In genomic region chr3:25817107-25817506, GRCh38 we compare ENCODE assay signal across 16 cellular contexts. TPM values are rescaled to one million over a fixed set of nuclear protein-coding genes. Genes with fewer than 3 reads are reported as not detected.
DNase-seq lines count a peak whose midpoint lies in the region; ATAC-seq and TF ChIP-seq lines count a peak whose summit lies in the region.
"Had no signal": no experiment of that assay in that cellular context is flagged by ENCODE, and none has a peak within 500 bp of the region (broad histone marks: within the 10 kb centered on the region; RNA-seq: fewer than 3 reads in every experiment).

No MANE protein-coding gene starts in this region.

- ATAC-seq in GM18858 (IDR thresholded peaks at IDR 0.05; ENCODE audit: unreplicated experiment) (peak; percentile 51), GM21367 (IDR thresholded peaks at IDR 0.05; ENCODE audit: unreplicated experiment) (peak; percentile 39), HG02885 (IDR thresholded peaks at IDR 0.05; ENCODE audit: poor library complexity, unreplicated experiment) (peak; percentile 73)
- peak; percentile 73 for ATAC-seq in activated T-helper 17 cell treated with anti-CD3 and anti-CD28 coated beads, Interleukin-2, amount 50 U/mL, for 72 hours (replicated peaks)
- ATAC-seq: right cardiac atrium had no signal

- H3F3A ChIP-seq in neural progenitor cell (ENCODE audit: low read depth) = no peaks in the 10 kb centered on the region

- H3K27ac Mint-ChIP-seq in activated T-helper 17 cell treated with anti-CD3 and anti-CD28 coated beads, Interleukin-2, amount 50 U/mL, for 72 hours = no peak overlapping the region
- H3K27ac Mint-ChIP-seq in neural progenitor cell = no peak overlapping the region
- H3K27ac Mint-ChIP-seq: activated naive CD4-positive, alpha-beta T cell treated with anti-CD3 and anti-CD28 coated beads, Interleukin-2, amount 50 U/mL, for 24 hours had no signal

- TF ChIP-seq POLR2A in esophagus muscularis mucosa (IDR thresholded peaks at IDR 0.05; ENCODE audit: low read depth) = no peak

- H2AFZ ChIP-seq in neural progenitor cell (replicated peaks) = no peak overlapping the region

- no peak overlapping the region for H3K27ac ChIP-seq in esophagus muscularis mucosa (replicated peaks in 1 of 4)
- no peak overlapping the region for H3K27ac ChIP-seq in neural progenitor cell
- no peak overlapping the region for H3K27ac ChIP-seq in tibial artery
- H3K27ac ChIP-seq: dorsolateral prefrontal cortex, suprapubic skin had no signal

- 61% methylated on average over 1 of the region's 1 CpG for WGBS in esophagus muscularis mucosa

- no peaks in the 10 kb centered on the region for H3K27me3 ChIP-seq in esophagus muscularis mucosa
- H3K27me3 ChIP-seq in neural progenitor cell = no peaks in the 10 kb centered on the region
- H3K27me3 ChIP-seq in tibial artery = no peaks in the 10 kb centered on the region
- H3K27me3 ChIP-seq: dorsolateral prefrontal cortex, suprapubic skin had no signal

- no peak overlapping the region for H3K4me3 ChIP-seq in esophagus muscularis mucosa
- H3K4me3 ChIP-seq in neural progenitor cell = no peak overlapping the region
- no peak overlapping the region for H3K4me3 ChIP-seq in tibial artery
- H3K4me3 ChIP-seq: dorsolateral prefrontal cortex, suprapubic skin had no signal

- no peaks in the 10 kb centered on the region for H3K36me3 Mint-ChIP-seq in activated T-helper 17 cell treated with anti-CD3 and anti-CD28 coated beads, Interleukin-2, amount 50 U/mL, for 72 hours (ENCODE audit: low read depth)
- H3K36me3 Mint-ChIP-seq in neural progenitor cell = no peaks in the 10 kb centered on the region
- H3K36me3 Mint-ChIP-seq: activated naive CD4-positive, alpha-beta T cell treated with anti-CD3 and anti-CD28 coated beads, Interleukin-2, amount 50 U/mL, for 24 hours had no signal

- H3K4me1 ChIP-seq in esophagus muscularis mucosa = peaks cover 0 to 4% (median 0%) of the 10 kb centered on the region in 4 donors
- no peaks in the 10 kb centered on the region for H3K4me1 ChIP-seq in neural progenitor cell
- no peaks in the 10 kb centered on the region for H3K4me1 ChIP-seq in tibial artery
- H3K4me1 ChIP-seq: suprapubic skin had no signal

- intact Hi-C loops in esophagus muscularis mucosa (cut with DNase I) = no loop called here
- intact Hi-C loops in tibial artery (cut with DNase I; ENCODE audit: low total_unique reads) = no loop called here

- H3K9me3 Mint-ChIP-seq in activated T-helper 17 cell treated with anti-CD3 and anti-CD28 coated beads, Interleukin-2, amount 50 U/mL, for 72 hours = no peaks in the 10 kb centered on the region
- peaks cover 11% of the 10 kb centered on the region for H3K9me3 Mint-ChIP-seq in neural progenitor cell
- H3K9me3 Mint-ChIP-seq: activated naive CD4-positive, alpha-beta T cell treated with anti-CD3 and anti-CD28 coated beads, Interleukin-2, amount 50 U/mL, for 24 hours had no signal

- peaks cover 9% of the 10 kb centered on the region for H3K27me3 Mint-ChIP-seq in activated T-helper 17 cell treated with anti-CD3 and anti-CD28 coated beads, Interleukin-2, amount 50 U/mL, for 72 hours
- H3K27me3 Mint-ChIP-seq in neural progenitor cell (ENCODE audit: insufficient read depth, low read depth) = no peaks in the 10 kb centered on the region
- H3K27me3 Mint-ChIP-seq: activated naive CD4-positive, alpha-beta T cell treated with anti-CD3 and anti-CD28 coated beads, Interleukin-2, amount 50 U/mL, for 24 hours had no signal

- DNase-seq in NCI-H2081 (lab: John Stamatoyannopoulos, UW) (no peak), esophagus muscularis mucosa (ENCODE audit: extremely low spot score) (no peak), neural progenitor cell (ENCODE audit: low spot score) (no peak), tibial artery (no peak)
- DNase-seq: dorsolateral prefrontal cortex, kidney, midbrain, NCI-H1092, NCI-H2171 treated with DMSO at 0.1 percent for 48 hours, right cardiac atrium had no signal

- no peak overlapping the region for H3K4me2 ChIP-seq in neural progenitor cell

- H3K9ac ChIP-seq in neural progenitor cell = no peak overlapping the region

- H4K20me1 ChIP-seq in neural progenitor cell (ENCODE audit: low read depth) = no peaks in the 10 kb centered on the region

- H3K9me3 ChIP-seq in esophagus muscularis mucosa = peaks cover 0 to 10% (median 2%) of the 10 kb centered on the region in 4 donors
- H3K9me3 ChIP-seq in neural progenitor cell (ENCODE audit: low read depth) = no peaks in the 10 kb centered on the region
- H3K9me3 ChIP-seq in tibial artery = no peaks in the 10 kb centered on the region
- H3K9me3 ChIP-seq: suprapubic skin had no signal

- peaks cover 8% of the 10 kb centered on the region for H3K4me1 Mint-ChIP-seq in activated T-helper 17 cell treated with anti-CD3 and anti-CD28 coated beads, Interleukin-2, amount 50 U/mL, for 72 hours
- H3K4me1 Mint-ChIP-seq in neural progenitor cell = no peaks in the 10 kb centered on the region
- H3K4me1 Mint-ChIP-seq: activated naive CD4-positive, alpha-beta T cell treated with anti-CD3 and anti-CD28 coated beads, Interleukin-2, amount 50 U/mL, for 24 hours had no signal

- no peaks in the 10 kb centered on the region for H3K79me2 ChIP-seq in neural progenitor cell (ENCODE audit: low read depth)

- H3K4me3 Mint-ChIP-seq in activated T-helper 17 cell treated with anti-CD3 and anti-CD28 coated beads, Interleukin-2, amount 50 U/mL, for 72 hours = no peak overlapping the region
- H3K4me3 Mint-ChIP-seq in neural progenitor cell = no peak overlapping the region
- H3K4me3 Mint-ChIP-seq: activated naive CD4-positive, alpha-beta T cell treated with anti-CD3 and anti-CD28 coated beads, Interleukin-2, amount 50 U/mL, for 24 hours had no signal

- TF ChIP-seq CTCF in esophagus muscularis mucosa (IDR thresholded peaks at IDR 0.05) = no peak
- TF ChIP-seq CTCF in neural progenitor cell (IDR thresholded peaks at IDR 0.05) = no peak
- no peak for TF ChIP-seq CTCF in tibial artery (IDR thresholded peaks at IDR 0.05)

- TF ChIP-seq EP300 in esophagus muscularis mucosa (IDR thresholded peaks at IDR 0.05) = no peak

- no peaks in the 10 kb centered on the region for H3K36me3 ChIP-seq in esophagus muscularis mucosa
- no peaks in the 10 kb centered on the region for H3K36me3 ChIP-seq in neural progenitor cell
- H3K36me3 ChIP-seq in tibial artery = no peaks in the 10 kb centered on the region
- H3K36me3 ChIP-seq: suprapubic skin had no signal

RNA-seq across cellular contexts. Expression of gene OXSM, which starts 27.2 kb away (rescaled TPM):
- 10 to 100 TPM; 27.7 to 35.7 TPM for total RNA-seq in activated T-helper 17 cell treated with anti-CD3 and anti-CD28 coated beads, Interleukin-2, amount 50 U/mL, for 72 hours
- 1 to 10 TPM; 5.1 to 8.2 (median 7.3) TPM for total RNA-seq in esophagus muscularis mucosa
- 1.6 and 2.1 TPM in 2 replicates for total RNA-seq in neural progenitor cell (ENCODE audit: low replicate concordance)

RNA-seq across cellular contexts. Expression of gene NGLY1, which starts 33.9 kb away (rescaled TPM):
- 100 to 1,000 TPM in 1 of 2 donors, 10 to 100 TPM in 1; 93.0 to 232 TPM for total RNA-seq in activated T-helper 17 cell treated with anti-CD3 and anti-CD28 coated beads, Interleukin-2, amount 50 U/mL, for 72 hours
- total RNA-seq in esophagus muscularis mucosa = 10 to 100 TPM; 21.2 to 25.7 (median 23.3) TPM
- 37.7 and 45.0 TPM in 2 replicates for total RNA-seq in neural progenitor cell (ENCODE audit: low replicate concordance)
